Comparison of ENCODE assay signal across 10 cellular contexts in genomic region chr14:77708749-77709148, GRCh38. TPM values are rescaled to one million over a fixed set of nuclear protein-coding genes. Genes with fewer than 3 reads are reported as not detected.
DNase-seq lines count a peak whose midpoint lies in the region; ATAC-seq, FAIRE-seq and TF ChIP-seq lines count a peak whose summit lies in the region.
"Had no signal": no experiment of that assay in that cellular context is flagged by ENCODE, and none has a peak within 500 bp of the region (broad histone marks: within the 10 kb centered on the region; RNA-seq: fewer than 3 reads in every experiment).

No MANE protein-coding gene starts in this region.

- no peak for TF ChIP-seq POLR2A in GM12878 (IDR thresholded peaks at IDR 0.05; ENCODE audit: low read depth, low read length)
- TF ChIP-seq POLR2A in transverse colon (IDR thresholded peaks at IDR 0.05), result no peak

- TF ChIP-seq CTCF in GM12878 (IDR thresholded peaks at IDR 0.05 in 2 of 3, conservative IDR thresholded peaks at IDR 0.05 in 1 of 3; ENCODE audit: control insufficient read depth in 2 of 3, extremely low read depth in 1 of 3, insufficient read depth in 1 of 3, low read depth in 3 of 3, low read length in 3 of 3) (no peak), transverse colon (IDR thresholded peaks at IDR 0.05) (no peak)

- intact Hi-C loops in GM12878 (cut with micrococcal nuclease; ENCODE audit: unreplicated experiment), result loop anchor here (2.0 to 10.0 kb wide), 3 partner anchors 52 to 250 kb away; partner anchors contain the start of genes AHSA1, SNW1 and SPTLC2
- intact Hi-C loops in transverse colon (cut with DNase I; ENCODE audit: low total_unique reads), result no loop called here

- peak overlapping the region; percentile 96 for H3K9ac ChIP-seq in GM12878 (ENCODE audit: control insufficient read depth, insufficient read depth, low read length)

- H3K36me3 Mint-ChIP-seq in activated naive CD4-positive, alpha-beta T cell treated with anti-CD3 and anti-CD28 coated beads, Interleukin-2, amount 10 ng/mL, durations not matched to agents 7 days and 5 days, result peaks cover 33% of the 10 kb centered on the region
- H3K36me3 Mint-ChIP-seq in memory B cell, result peaks cover 11% of the 10 kb centered on the region

- H3K9me3 Mint-ChIP-seq in activated naive CD4-positive, alpha-beta T cell treated with anti-CD3 and anti-CD28 coated beads, Interleukin-2, amount 10 ng/mL, durations not matched to agents 7 days and 5 days, result no peaks in the 10 kb centered on the region
- no peaks in the 10 kb centered on the region for H3K9me3 Mint-ChIP-seq in memory B cell

- peaks cover 61% of the 10 kb centered on the region for H3K79me2 ChIP-seq in GM12878 (ENCODE audit: control insufficient read depth, insufficient read depth, low read length)

- 3% methylated on average over 7 of the region's 7 CpGs for WGBS in GM12878 (ENCODE audit: insufficient coverage, insufficient replicate concordance, low lambda C conversion rate, missing lambda C conversion rate)
- 11 to 14% methylated on average over 7 of the region's 7 CpGs for WGBS in transverse colon (ENCODE audit: low coverage in 1 of 2), 2 donors

- H3K27ac ChIP-seq in GM12878 (ENCODE audit: control insufficient read depth, insufficient read depth) (peak overlapping the region; percentile 64), transverse colon (peak overlapping the region in 3 of 4 donors; percentile 78 to 87 (median 81))

- no peaks in the 10 kb centered on the region for H3K9me3 ChIP-seq in GM12878 (replicated peaks; ENCODE audit: control insufficient read depth, insufficient read depth, low read length)
- H3K9me3 ChIP-seq in transverse colon, result no peaks in the 10 kb centered on the region

- SMC1A ChIA-PET in GM12878 (lab: Charles Lee; ENCODE audit: uncharacterized antibody, unreplicated experiment), result interaction anchor here (1.1 to 4.0 kb wide), 3 partner anchors 10 to 249 kb away, joined by 3 to 16 read pairs (median 4); no protein-coding TSS in a partner anchor

- no peak for FAIRE-seq in GM12878 (lab: Jason Lieb, UNC)
- FAIRE-seq: G401.6 had no signal

- CTCF ChIA-PET in activated naive CD4-positive, alpha-beta T cell treated with anti-CD3 and anti-CD28 coated beads, Interleukin-2, amount 10 ng/mL, durations not matched to agents 7 days and 5 days (lab: Charles Lee), result interaction anchor here (1.0 to 1.2 kb wide), 2 partner anchors 250 to 393 kb away, joined by 3 to 4 read pairs; no protein-coding TSS in a partner anchor
- CTCF ChIA-PET in GM12878 (lab: Yijun Ruan, JAX), result interaction anchor here (1.1 to 3.4 kb wide), 2 partner anchors 250 to 393 kb away, joined by 3 to 31 read pairs; partner anchors contain the start of genes AHSA1 and VIPAS39

- POLR2A ChIA-PET in GM12878 (lab: Charles Lee), result interaction anchor here (0.7 kb wide), 1 partner anchor 48 kb away, joined by 3 read pairs; no protein-coding TSS in a partner anchor

- peak overlapping the region; percentile 87 for H3K4me2 ChIP-seq in GM12878 (ENCODE audit: control insufficient read depth, insufficient read depth)

- H2AFZ ChIP-seq in GM12878 (ENCODE audit: control insufficient read depth, low read depth, low read length), result peak overlapping the region; percentile 9; the same call in 1 of the 2 replicates

- RAD21 ChIA-PET in GM12878 (lab: Charles Lee; ENCODE audit: unreplicated experiment), result interaction anchor here (1.2 kb wide), 1 partner anchor 252 kb away, joined by 3 read pairs; the partner anchor contains the start of gene VIPAS39

- H3K4me1 Mint-ChIP-seq in activated naive CD4-positive, alpha-beta T cell treated with anti-CD3 and anti-CD28 coated beads, Interleukin-2, amount 10 ng/mL, durations not matched to agents 7 days and 5 days, result peaks cover 45% of the 10 kb centered on the region
- peaks cover 23% of the 10 kb centered on the region for H3K4me1 Mint-ChIP-seq in memory B cell

- no peak for ATAC-seq in GM12878
- ATAC-seq in memory B cell (ENCODE audit: low read depth), result no peak
- no peak for ATAC-seq in HG03442 (IDR thresholded peaks at IDR 0.05; ENCODE audit: unreplicated experiment)
- ATAC-seq in GM18520 (IDR thresholded peaks at IDR 0.05; ENCODE audit: unreplicated experiment), result no peak

- H3K4me3 ChIP-seq in GM12878, result peak overlapping the region; percentile 92
- H3K4me3 ChIP-seq in transverse colon, result peak overlapping the region; percentile 85 to 97 (median 90)

- H3K27ac Mint-ChIP-seq in activated naive CD4-positive, alpha-beta T cell treated with anti-CD3 and anti-CD28 coated beads, Interleukin-2, amount 10 ng/mL, durations not matched to agents 7 days and 5 days, result peak overlapping the region; percentile 87
- peak overlapping the region; percentile 94 for H3K27ac Mint-ChIP-seq in memory B cell

- TF ChIP-seq RAD21 in GM12878 (IDR thresholded peaks at IDR 0.05; ENCODE audit: insufficient read depth, low read depth, low read length), result no peak

- no peaks in the 10 kb centered on the region for H3K27me3 Mint-ChIP-seq in activated naive CD4-positive, alpha-beta T cell treated with anti-CD3 and anti-CD28 coated beads, Interleukin-2, amount 10 ng/mL, durations not matched to agents 7 days and 5 days
- H3K27me3 Mint-ChIP-seq in memory B cell, result no peaks in the 10 kb centered on the region

- BruUV-seq in GM12878 (replicated peaks; lab: Mats Ljungman, UMichigan), result TSS peak; percentile 83

- H3K36me3 ChIP-seq in GM12878 (ENCODE audit: control insufficient read depth in 2 of 2, insufficient read depth in 2 of 2, low read length in 1 of 2), result peaks cover 0 to 14% of the 10 kb centered on the region in 2 experiments; a peak in 3 of 4 replicates
- H3K36me3 ChIP-seq in transverse colon, result peaks cover 0 to 30% (median 10%) of the 10 kb centered on the region in 4 donors

- TF ChIP-seq EP300 in GM12878 (IDR thresholded peaks at IDR 0.05; ENCODE audit: borderline replicate concordance in 1 of 2, control insufficient read depth in 1 of 2, low read depth in 2 of 2, low read length in 2 of 2) (no peak), transverse colon (IDR thresholded peaks at IDR 0.05; ENCODE audit: low read depth) (no peak)

- no peaks in the 10 kb centered on the region; the same call in 1 of the 2 replicates for H4K20me1 ChIP-seq in GM12878 (ENCODE audit: control insufficient read depth, insufficient read depth)

- in situ Hi-C loops in GM12878 (cut with MboI), result no loop called here
- in situ Hi-C loops in transverse colon (cut with MboI; ENCODE audit: low pct_ligation_motif_present in 1 of 4, low pct_unique_long_range_greater_than_20kb in 1 of 4, low sequenced_read_pairs in 3 of 4), result no loop called here

- H3K4me3 Mint-ChIP-seq in activated naive CD4-positive, alpha-beta T cell treated with anti-CD3 and anti-CD28 coated beads, Interleukin-2, amount 10 ng/mL, durations not matched to agents 7 days and 5 days, result peak overlapping the region; percentile 87
- H3K4me3 Mint-ChIP-seq in memory B cell, result peak overlapping the region; percentile 92

- H3K4me1 ChIP-seq in GM12878 (ENCODE audit: control insufficient read depth, insufficient read depth, low read length) (peaks cover 7% of the 10 kb centered on the region), transverse colon (peaks cover 11 to 34% (median 27%) of the 10 kb centered on the region in 4 donors)

- H3K27me3 ChIP-seq in GM12878 (replicated peaks in 1 of 2; ENCODE audit: control insufficient read depth in 2 of 2, insufficient read depth in 2 of 2, low read length in 1 of 2) (no peaks in the 10 kb centered on the region), transverse colon (no peaks in the 10 kb centered on the region)

- DNase-seq in activated naive CD4-positive, alpha-beta T cell treated with anti-CD3 and anti-CD28 coated beads, Interleukin-2, amount 10 ng/mL, durations not matched to agents 7 days and 5 days, result no peak
- no peak for DNase-seq in activated naive CD4-positive, alpha-beta T cell treated with anti-CD3 and anti-CD28 coated beads, Interleukin-2, amount 50 U/mL, for 16 hours
- DNase-seq in GM12878 (ENCODE audit: low read depth, low spot score) (no peak), memory B cell (ENCODE audit: low spot score in 2 of 2) (no peak), transverse colon (no peak), DMS153 (lab: John Stamatoyannopoulos, UW) (no peak)
- DNase-seq: NCI-H187 treated with DMSO at 0.1 percent for 48 hours had no signal

RNA-seq across cellular contexts. Expression of gene SLIRP, which starts 0.8 kb away (rescaled TPM):
- 32.2 and 35.3 TPM in 2 replicates for total RNA-seq in GM12878 (2013; cell fraction: nucleolus; rRNA removed)
- total RNA-seq in GM12878 (2014; rRNA removed) (287 and 375 TPM in 2 replicates), GM12878 (2014; rRNA removed; fragmentation: Illumina TruSeq; extraction: Trizol) (293 and 299 TPM in 2 replicates), GM12878 (2021) (196 and 198 TPM in 2 replicates), transverse colon (100 to 1,000 TPM in 2 of 4 donors, 10 to 100 TPM in 1, not detected in 1; 81.2 to 277 (median 181) TPM)
- polyA plus RNA-seq in GM12878 (2011; ENCODE audit: low read depth), result 63.8 TPM
- polyA plus RNA-seq in GM12878 (2011; rRNA removed) (286 and 302 TPM in 2 replicates), GM12878 (2014; fragmentation: Illumina TruSeq; extraction: Trizol) (365 and 395 TPM in 2 replicates), GM12878 (2014; fragmentation: Nextera tagmentation; extraction: Ambion mirVana) (1,000 to 10,000 TPM; 1,396 to 1,510 TPM), GM12878 (2014; rRNA removed) (662 and 828 TPM in 2 replicates), GM12878 (2016; fragmentation: Nextera tagmentation; extraction: Ambion mirVana) (100 to 1,000 TPM; 934 to 946 TPM)
- polyA plus RNA-seq in GM12878 (2011; cell fraction: cytosol; rRNA removed), result 139 and 142 TPM in 2 replicates
- polyA plus RNA-seq in GM12878 (2011; cell fraction: nucleus; rRNA removed), result 106 and 131 TPM in 2 replicates
- 206 and 231 TPM in 2 replicates for polyA plus RNA-seq in GM12878 (2012)
- 75.5 and 78.8 TPM in 2 replicates for polyA minus RNA-seq in GM12878 (2011; rRNA and poly(A)+ RNA removed)
- 6.3 and 16.7 TPM in 2 replicates for polyA minus RNA-seq in GM12878 (2011; cell fraction: cytosol; rRNA and poly(A)+ RNA removed)
- 14.0 and 21.8 TPM in 2 replicates for polyA minus RNA-seq in GM12878 (2011; cell fraction: nucleus; rRNA and poly(A)+ RNA removed)

RNA-seq across cellular contexts. Expression of gene ALKBH1, which starts 0.9 kb away (rescaled TPM):
- 11.3 and 11.7 TPM in 2 replicates for total RNA-seq in GM12878 (2013; cell fraction: nucleolus; rRNA removed)
- total RNA-seq in GM12878 (2014; rRNA removed) (14.9 and 15.0 TPM in 2 replicates), GM12878 (2014; rRNA removed; fragmentation: Illumina TruSeq; extraction: Trizol) (12.2 and 14.7 TPM in 2 replicates), GM12878 (2021) (15.4 and 18.9 TPM in 2 replicates), transverse colon (10 to 100 TPM in 2 of 4 donors, 1 to 10 TPM in 2; 5.2 to 15.6 (median 10.4) TPM)
- 3.0 TPM for polyA plus RNA-seq in GM12878 (2011; ENCODE audit: low read depth)
- polyA plus RNA-seq in GM12878 (2011; rRNA removed) (24.1 and 27.0 TPM in 2 replicates), GM12878 (2014; fragmentation: Illumina TruSeq; extraction: Trizol) (19.7 and 23.1 TPM in 2 replicates), GM12878 (2014; fragmentation: Nextera tagmentation; extraction: Ambion mirVana) (1 to 10 TPM; 6.5 to 9.3 TPM), GM12878 (2014; rRNA removed) (13.5 and 15.2 TPM in 2 replicates), GM12878 (2016; fragmentation: Nextera tagmentation; extraction: Ambion mirVana) (10 to 100 TPM; 19.8 to 23.4 TPM)
- 17.6 and 18.5 TPM in 2 replicates for polyA plus RNA-seq in GM12878 (2011; cell fraction: cytosol; rRNA removed)
- 13.5 and 15.0 TPM in 2 replicates for polyA plus RNA-seq in GM12878 (2011; cell fraction: nucleus; rRNA removed)
- 7.8 and 8.1 TPM in 2 replicates for polyA plus RNA-seq in GM12878 (2012)
- polyA minus RNA-seq in GM12878 (2011; rRNA and poly(A)+ RNA removed), result 18.7 and 20.3 TPM in 2 replicates
- polyA minus RNA-seq in GM12878 (2011; cell fraction: cytosol; rRNA and poly(A)+ RNA removed), result 4.0 and 7.5 TPM in 2 replicates
- polyA minus RNA-seq in GM12878 (2011; cell fraction: nucleus; rRNA and poly(A)+ RNA removed), result 5.3 and 6.9 TPM in 2 replicates

RNA-seq across cellular contexts. Expression of gene SNW1, which starts 52.2 kb away (rescaled TPM):
- 56.3 and 62.2 TPM in 2 replicates for total RNA-seq in GM12878 (2013; cell fraction: nucleolus; rRNA removed)
- total RNA-seq in GM12878 (2014; rRNA removed), result 57.5 and 60.9 TPM in 2 replicates
- total RNA-seq in GM12878 (2014; rRNA removed; fragmentation: Illumina TruSeq; extraction: Trizol), result 91.3 and 92.2 TPM in 2 replicates
- 74.8 and 75.2 TPM in 2 replicates for total RNA-seq in GM12878 (2021)
- polyA plus RNA-seq in GM12878 (2011; ENCODE audit: low read depth), result 102 TPM
- polyA plus RNA-seq in GM12878 (2011; rRNA removed), result 56.6 and 84.7 TPM in 2 replicates
- 27.4 and 43.8 TPM in 2 replicates for polyA plus RNA-seq in GM12878 (2011; cell fraction: cytosol; rRNA removed)
- 25.5 and 35.5 TPM in 2 replicates for polyA plus RNA-seq in GM12878 (2011; cell fraction: nucleus; rRNA removed)
- polyA plus RNA-seq in GM12878 (2012), result 59.0 and 63.4 TPM in 2 replicates
- polyA plus RNA-seq in GM12878 (2014; fragmentation: Illumina TruSeq; extraction: Trizol), result 109 and 139 TPM in 2 replicates
- polyA plus RNA-seq in GM12878 (2014; fragmentation: Nextera tagmentation; extraction: Ambion mirVana), result 10 to 100 TPM; 73.7 to 86.8 TPM
- polyA plus RNA-seq in GM12878 (2014; rRNA removed), result 52.7 and 63.7 TPM in 2 replicates
- 10 to 100 TPM; 76.6 to 83.1 TPM for polyA plus RNA-seq in GM12878 (2016; fragmentation: Nextera tagmentation; extraction: Ambion mirVana)
- 28.5 and 34.3 TPM in 2 replicates for polyA minus RNA-seq in GM12878 (2011; rRNA and poly(A)+ RNA removed)
- 18.0 and 22.3 TPM in 2 replicates for polyA minus RNA-seq in GM12878 (2011; cell fraction: cytosol; rRNA and poly(A)+ RNA removed)
- polyA minus RNA-seq in GM12878 (2011; cell fraction: nucleus; rRNA and poly(A)+ RNA removed), result 11.5 and 12.7 TPM in 2 replicates
- 10 to 100 TPM; 35.2 to 82.7 (median 56.9) TPM for total RNA-seq in transverse colon
